In genomic region chr7:26490631-26491624, GRCh38 we compare ENCODE assay signal across 13 cellular contexts.
DNase-seq lines count a peak whose midpoint lies in the region; ATAC-seq and TF ChIP-seq lines count a peak whose summit lies in the region.
"Had no signal": no experiment of that assay in that cellular context is flagged by ENCODE, and none has a peak within 500 bp of the region (broad histone marks: within the 10 kb centered on the region; RNA-seq: fewer than 3 reads in every experiment).

No MANE protein-coding gene starts in this region.

- TF ChIP-seq CTCF in left lung (IDR thresholded peaks at IDR 0.05) = no peak

- H3K4me1 ChIP-seq in left lung = no peaks in the 10 kb centered on the region

- no peaks in the 10 kb centered on the region for H3K36me3 ChIP-seq in left lung

- no peak overlapping the region for H3K4me3 ChIP-seq in left lung

- intact Hi-C loops in left lung (cut with DNase I) = loop anchor here in 1 of 2 donors (10.0 kb wide), 1 partner anchor 106 kb away; no protein-coding TSS in a partner anchor

- ATAC-seq in left lung (no peak), HG03025 (IDR thresholded peaks at IDR 0.05; ENCODE audit: low FRiP score, unreplicated experiment) (no peak)
- ATAC-seq: activated CD4-positive, alpha-beta T cell treated with anti-CD3 and anti-CD28 coated beads for 36 hours; left cardiac atrium had no signal

- DNase-seq in HPDE6-E6E7 (ENCODE audit: extremely low spot score) (peak; percentile 76), NCI-H345 treated with DMSO at 0.1 percent for 48 hours (lab: John Stamatoyannopoulos, UW; ENCODE audit: unreplicated experiment) (peak; percentile 71), cerebellar cortex (ENCODE audit: low spot score) (peak; percentile 70), retina (peak; percentile 24), GF-D8 (lab: John Stamatoyannopoulos, UW) (no peak), left lung (no peak)
- no peak for DNase-seq in activated CD4-positive, alpha-beta T cell treated with anti-CD3 and anti-CD28 coated beads, Interleukin-2, amount 50 U/mL, for 4 hours
- DNase-seq: activated CD4-positive, alpha-beta T cell treated with anti-CD3 and anti-CD28 coated beads for 36 hours; left cardiac atrium; SIG-M5; stimulated activated CD4-positive, alpha-beta T cell treated with anti-CD3 and anti-CD28 coated beads, Interleukin-4, amount 100 ng/mL, for 4 hours had no signal

- H3K27ac ChIP-seq in left lung = no peak overlapping the region
- H3K27ac ChIP-seq: C4-2B had no signal

- no peaks in the 10 kb centered on the region for H3K9me3 ChIP-seq in left lung

- H3K27me3 ChIP-seq in left lung = no peaks in the 10 kb centered on the region

Comparison
In these comparisons a context has a peak if more than half of its experiments do, and no peak if none do; other contexts are left out.
1. DNase-seq: peak in HPDE6-E6E7 (single experiment), NCI-H345 treated with DMSO at 0.1 percent for 48 hours (single experiment), cerebellar cortex (single experiment) and retina (single experiment); none in activated CD4-positive, alpha-beta T cell treated with anti-CD3 and anti-CD28 coated beads, Interleukin-2, amount 50 U/mL, for 4 hours (0 of 2), GF-D8 (single experiment) and left lung (0 of 2).